In genomic region chr3:13241621-13242363, GRCh38 we compare ENCODE assay signal across 20 cellular contexts.
"Had no signal": no experiment of that assay in that cellular context is flagged by ENCODE, and none has a peak within 500 bp of the region (broad histone marks: within the 10 kb centered on the region; RNA-seq: fewer than 3 reads in every experiment).

No MANE protein-coding gene starts in this region.

- H3K36me3 Mint-ChIP-seq: activated naive CD4-positive, alpha-beta T cell treated with anti-CD3 and anti-CD28 coated beads, Interleukin-2, amount 50 U/mL, for 72 hours; naive B cell had no signal

- H3K9me3 Mint-ChIP-seq: activated naive CD4-positive, alpha-beta T cell treated with anti-CD3 and anti-CD28 coated beads, Interleukin-2, amount 50 U/mL, for 72 hours; naive B cell; stimulated activated naive CD8-positive, alpha-beta T cell treated with anti-CD3 and anti-CD28 coated beads, Interleukin-15, amount 100 ng/mL, for 72 hours had no signal

- H3K27me3 ChIP-seq: brain microvascular endothelial cell, right lobe of liver had no signal

- H3K4me3 Mint-ChIP-seq: stimulated activated naive CD8-positive, alpha-beta T cell treated with anti-CD3 and anti-CD28 coated beads, Interleukin-15, amount 100 ng/mL, for 72 hours had no signal

- H3K4me1 ChIP-seq: left lung, right lobe of liver, tibial artery had no signal

- H3K27me3 Mint-ChIP-seq: stimulated activated naive CD8-positive, alpha-beta T cell treated with anti-CD3 and anti-CD28 coated beads, Interleukin-15, amount 100 ng/mL, for 72 hours had no signal

- DNase-seq: activated CD4-positive, alpha-beta T cell treated with anti-CD3 and anti-CD28 coated beads for 1 hour; activated CD4-positive, alpha-beta T cell treated with anti-CD3 and anti-CD28 coated beads, Interleukin-2, amount 50 U/mL, for 1 hour; activated T-cell treated with anti-CD3 and anti-CD28 coated beads, Interleukin-2, amount 50 U/mL, for 1 hour; aorta; brain microvascular endothelial cell; central memory CD4-positive, alpha-beta T cell; effector memory CD4-positive, alpha-beta T cell; glutamatergic neuron; hippocampal formation; kidney glomerular epithelial cell; naive B cell; nucleus accumbens; stimulated activated CD4-positive, alpha-beta T cell treated with anti-CD3 and anti-CD28 coated beads, Interleukin-1b, Interleukin-23, amount 100 ng/mL, for 48 hours; stimulated activated naive CD8-positive, alpha-beta T cell treated with anti-CD3 and anti-CD28 coated beads, Interleukin-15, amount 100 ng/mL, for 72 hours; tibial artery had no signal

- H3K27ac ChIP-seq: brain microvascular endothelial cell, left lung, right lobe of liver, skin epidermis, tibial artery had no signal

- H3K4me3 ChIP-seq: left lung, lung, right lobe of liver, skin epidermis, tibial artery had no signal

- H3K4me1 Mint-ChIP-seq: stimulated activated naive CD8-positive, alpha-beta T cell treated with anti-CD3 and anti-CD28 coated beads, Interleukin-15, amount 100 ng/mL, for 72 hours had no signal

- H3K36me3 ChIP-seq: brain microvascular endothelial cell, left lung, right lobe of liver, tibial artery had no signal

- ATAC-seq: activated naive CD4-positive, alpha-beta T cell treated with anti-CD3 and anti-CD28 coated beads, Interleukin-2, amount 50 U/mL, for 72 hours; left lung; stimulated activated naive CD8-positive, alpha-beta T cell treated with anti-CD3 and anti-CD28 coated beads, Interleukin-15, amount 100 ng/mL, for 72 hours had no signal

- H3K27ac Mint-ChIP-seq: activated naive CD4-positive, alpha-beta T cell treated with anti-CD3 and anti-CD28 coated beads, Interleukin-2, amount 50 U/mL, for 72 hours; naive B cell; stimulated activated naive CD8-positive, alpha-beta T cell treated with anti-CD3 and anti-CD28 coated beads, Interleukin-15, amount 100 ng/mL, for 72 hours had no signal

- H3K9me3 ChIP-seq: left lung, right lobe of liver, tibial artery had no signal
